In genomic region chr4:52102587-52102986, GRCh38 we compare ENCODE assay signal across 18 cellular contexts. TPM values are rescaled to one million over a fixed set of nuclear protein-coding genes. Genes with fewer than 3 reads are reported as not detected.
DNase-seq lines count a peak whose midpoint lies in the region; ATAC-seq, FAIRE-seq and TF ChIP-seq lines count a peak whose summit lies in the region.
"Had no signal": no experiment of that assay in that cellular context is flagged by ENCODE, and none has a peak within 500 bp of the region (broad histone marks: within the 10 kb centered on the region; RNA-seq: fewer than 3 reads in every experiment).

No MANE protein-coding gene starts in this region.

- intact Hi-C loops in endothelial cell of umbilical vein (cut with micrococcal nuclease): no loop called here
- intact Hi-C loops in aorta (cut with DNase I): no loop called here

- H3K9me3 ChIP-seq in endothelial cell of umbilical vein (replicated peaks; ENCODE audit: control insufficient read depth, insufficient read depth, low read length): no peaks in the 10 kb centered on the region
- no peaks in the 10 kb centered on the region for H3K9me3 ChIP-seq in aorta (ENCODE audit: control insufficient read depth, low read length)
- H3K9me3 ChIP-seq: pancreas, tibial nerve had no signal

- H3K36me3 ChIP-seq in endothelial cell of umbilical vein (ENCODE audit: control insufficient read depth in 2 of 2, extremely low read depth in 1 of 2, insufficient read depth in 2 of 2, low read length in 2 of 2) (no peaks in the 10 kb centered on the region), aorta (ENCODE audit: control insufficient read depth in 1 of 2, insufficient read depth in 2 of 2, low read length in 1 of 2) (no peaks in the 10 kb centered on the region)
- H3K36me3 ChIP-seq: pancreas, tibial nerve had no signal

- POLR2A ChIA-PET in endothelial cell of umbilical vein (lab: Charles Lee): no interaction called here

- no peak overlapping the region for H3K27ac ChIP-seq in endothelial cell of umbilical vein (ENCODE audit: insufficient read depth, low read depth, low read length)
- H3K27ac ChIP-seq in aorta (ENCODE audit: low read depth in 1 of 2, low read length in 2 of 2): no peak overlapping the region
- H3K27ac ChIP-seq: pancreas, tibial nerve had no signal

- H3K9ac ChIP-seq in endothelial cell of umbilical vein (replicated peaks; ENCODE audit: extremely low read depth, insufficient read depth, low read length): no peak overlapping the region

- H3K27me3 ChIP-seq in endothelial cell of umbilical vein (ENCODE audit: control insufficient read depth in 2 of 2, insufficient read depth in 2 of 2, low read length in 2 of 2) (no peaks in the 10 kb centered on the region), aorta (ENCODE audit: control insufficient read depth in 1 of 2, insufficient read depth in 2 of 2, low read length in 1 of 2) (no peaks in the 10 kb centered on the region)
- H3K27me3 ChIP-seq: pancreas, tibial nerve had no signal

- ATAC-seq in aorta (ENCODE audit: low FRiP score): no peak
- ATAC-seq: activated naive CD8-positive, alpha-beta T cell treated with anti-CD3 and anti-CD28 coated beads, Interleukin-2, amount 50 U/mL, for 24 hours; HCT116; naive thymus-derived CD8-positive, alpha-beta T cell; pancreas; stimulated activated naive CD8-positive, alpha-beta T cell treated with anti-CD3 and anti-CD28 coated beads, Interleukin-15, Interleukin-2, amounts not matched to agents 100 U/mL and 50 U/mL, for 24 hours had no signal

- DNase-seq in ELR (ENCODE audit: low read depth): peak; percentile 69
- DNase-seq in NCI-H69 (lab: John Stamatoyannopoulos, UW): peak; percentile 7
- DNase-seq in endothelial cell of umbilical vein (ENCODE audit: low read depth, low spot score): peak; percentile 35
- peak; percentile 87 for DNase-seq in kidney glomerular epithelial cell (lab: John Stamatoyannopoulos, UW)
- DNase-seq in aorta: no peak
- DNase-seq in stimulated activated CD4-positive, alpha-beta T cell treated with anti-CD3 and anti-CD28 coated beads, Interleukin-1b, Interleukin-23, amount 100 ng/mL, for 48 hours: no peak
- no peak for DNase-seq in activated CD4-positive, CD25-positive, alpha-beta regulatory T cell treated with anti-CD3 and anti-CD28 coated beads, Interleukin-2, amount 50 U/mL, for 72 hours
- no peak for DNase-seq in activated T-cell treated with anti-CD3 and anti-CD28 coated beads, Interleukin-2, amount 50 U/mL, for 1 hour
- DNase-seq: activated naive CD8-positive, alpha-beta T cell treated with anti-CD3 and anti-CD28 coated beads, Interleukin-2, amount 50 U/mL, for 24 hours; CD8-positive, alpha-beta memory T cell; hippocampal formation; kidney; naive thymus-derived CD8-positive, alpha-beta T cell; NCI-H2107; pancreas; stimulated activated naive CD8-positive, alpha-beta T cell treated with anti-CD3 and anti-CD28 coated beads, Interleukin-15, Interleukin-2, amounts not matched to agents 100 U/mL and 50 U/mL, for 24 hours had no signal

- no peak for TF ChIP-seq POLR2A in endothelial cell of umbilical vein (IDR thresholded peaks at IDR 0.05; ENCODE audit: low read depth, low read length)

- dilution Hi-C loops in endothelial cell of umbilical vein (cut with MboI; ENCODE audit: extremely low pct_ligation_motif_present, low sequenced_read_pairs): no loop called here

- H3K4me3 ChIP-seq in endothelial cell of umbilical vein (replicated peaks in 1 of 3; ENCODE audit: insufficient read depth in 1 of 3, low read depth in 1 of 3, low read length in 3 of 3): no peak overlapping the region
- no peak overlapping the region for H3K4me3 ChIP-seq in aorta (ENCODE audit: low read length in 2 of 2)
- H3K4me3 ChIP-seq: pancreas, tibial nerve had no signal

- no peak overlapping the region for H2AFZ ChIP-seq in endothelial cell of umbilical vein (ENCODE audit: low read depth, low read length)

- no peaks in the 10 kb centered on the region for H3K9me1 ChIP-seq in endothelial cell of umbilical vein (replicated peaks; ENCODE audit: control insufficient read depth, extremely low read depth, insufficient read depth, low read length)

- H3K4me1 ChIP-seq in endothelial cell of umbilical vein (ENCODE audit: control insufficient read depth, extremely low read depth, insufficient read depth, low read length) (peaks cover 2% of the 10 kb centered on the region), aorta (ENCODE audit: control insufficient read depth in 1 of 2, insufficient read depth in 2 of 2, low read length in 2 of 2) (no peaks in the 10 kb centered on the region)
- H3K4me1 ChIP-seq: pancreas had no signal

- H4K20me1 ChIP-seq in endothelial cell of umbilical vein (replicated peaks; ENCODE audit: control insufficient read depth, extremely low read depth, insufficient read depth, low read length): no peaks in the 10 kb centered on the region

- no peak for FAIRE-seq in endothelial cell of umbilical vein (lab: Jason Lieb, UNC)
- FAIRE-seq: kidney, pancreas had no signal

- CTCF ChIA-PET in endothelial cell of umbilical vein (lab: Charles Lee): no interaction called here

- TF ChIP-seq CTCF in endothelial cell of umbilical vein (IDR thresholded peaks at IDR 0.05; ENCODE audit: extremely low read depth in 1 of 2, insufficient read depth in 1 of 2, low read depth in 1 of 2, low read length in 2 of 2): no peak

- BruUV-seq in endothelial cell of umbilical vein (replicated peaks; lab: Mats Ljungman, UMichigan): no TSS peak

- no peak overlapping the region for H3K4me2 ChIP-seq in endothelial cell of umbilical vein (ENCODE audit: insufficient read depth, low read length)

- H3K79me2 ChIP-seq in endothelial cell of umbilical vein (ENCODE audit: control insufficient read depth, insufficient read depth, low read length): no peaks in the 10 kb centered on the region

TF ChIP-seq in endothelial cell of umbilical vein, 7 proteins besides CTCF, POLR2A, EP300 and RAD21:
- TF ChIP-seq FOS (IDR thresholded peaks at IDR 0.05; ENCODE audit: borderline replicate concordance, insufficient read depth, low read length) (peak; percentile 91), JUN (IDR thresholded peaks at IDR 0.05; ENCODE audit: borderline replicate concordance, insufficient read depth, insufficient read length, low read depth) (no peak)
TF ChIP-seq in endothelial cell of umbilical vein: peak in this region for 1.

RNA-seq across cellular contexts. Expression of gene SPATA18, which starts 51.5 kb away (rescaled TPM):
- 4.6 and 5.5 TPM in 2 replicates for total RNA-seq in endothelial cell of umbilical vein
- 2.7 TPM in 2 replicates for polyA plus RNA-seq in endothelial cell of umbilical vein
- polyA plus RNA-seq in endothelial cell of umbilical vein (2011; cell fraction: cytosol; rRNA removed): 1.8 and 2.1 TPM in 2 replicates
- 8.1 and 10.5 TPM in 2 replicates for polyA plus RNA-seq in endothelial cell of umbilical vein (2011; cell fraction: nucleus; rRNA removed)
- polyA plus RNA-seq in endothelial cell of umbilical vein (2012): 5.9 and 6.2 TPM in 2 replicates
- polyA minus RNA-seq in endothelial cell of umbilical vein: 7.0 and 7.6 TPM in 2 replicates
- not detected for polyA minus RNA-seq in endothelial cell of umbilical vein (2011; cell fraction: cytosol; rRNA and poly(A)+ RNA removed)
- 4.5 and 7.1 TPM in 2 replicates for polyA minus RNA-seq in endothelial cell of umbilical vein (2011; cell fraction: nucleus; rRNA and poly(A)+ RNA removed)
- total RNA-seq in aorta: 10 to 100 TPM in 1 of 2 donors, 1 to 10 TPM in 1; 4.7 to 12.5 TPM
- 1 to 10 TPM; 6.4 to 7.3 TPM for polyA plus RNA-seq in aorta
- polyA plus RNA-seq: CD8-positive, alpha-beta memory T cell; naive thymus-derived CD8-positive, alpha-beta T cell had no signal

Comparison
In these comparisons a context has a peak if more than half of its experiments do, and no peak if none do; other contexts are left out.
1. DNase-seq: peak in ELR (single experiment), NCI-H69 (single experiment), endothelial cell of umbilical vein (single experiment) and kidney glomerular epithelial cell (single experiment); none in aorta (0 of 2), stimulated activated CD4-positive, alpha-beta T cell treated with anti-CD3 and anti-CD28 coated beads, Interleukin-1b, Interleukin-23, amount 100 ng/mL, for 48 hours (single experiment), activated CD4-positive, CD25-positive, alpha-beta regulatory T cell treated with anti-CD3 and anti-CD28 coated beads, Interleukin-2, amount 50 U/mL, for 72 hours (single experiment) and activated T-cell treated with anti-CD3 and anti-CD28 coated beads, Interleukin-2, amount 50 U/mL, for 1 hour (single experiment).